28 cellular contexts compared by ENCODE assay signal in genomic region chr18:3103576-3103975, GRCh38.
DNase-seq lines count a peak whose midpoint lies in the region; ATAC-seq and TF ChIP-seq lines count a peak whose summit lies in the region.
"Had no signal": no experiment of that assay in that cellular context is flagged by ENCODE, and none has a peak within 500 bp of the region (broad histone marks: within the 10 kb centered on the region; RNA-seq: fewer than 3 reads in every experiment).

No MANE protein-coding gene starts in this region.

- ATAC-seq in HG02588 (IDR thresholded peaks at IDR 0.05; ENCODE audit: unreplicated experiment), result no peak
- ATAC-seq: activated naive CD4-positive, alpha-beta T cell treated with anti-CD3 and anti-CD28 coated beads, Interleukin-2, amount 50 U/mL, for 72 hours; gastrocnemius medialis; GM12878; left ventricle myocardium superior; T-cell had no signal

- 28% methylated on average over 2 of the region's 2 CpGs for WGBS in esophagus muscularis mucosa

- no peak overlapping the region for H3K4me3 ChIP-seq in esophagus muscularis mucosa
- H3K4me3 ChIP-seq: ascending aorta, dorsolateral prefrontal cortex, gastrocnemius medialis, GM12878, right lobe of liver had no signal

- peaks cover 7 to 18% (median 15%) of the 10 kb centered on the region in 4 donors for H3K4me1 ChIP-seq in esophagus muscularis mucosa
- H3K4me1 ChIP-seq: gastrocnemius medialis, parathyroid adenoma, right lobe of liver had no signal

- no peak for TF ChIP-seq CTCF in esophagus muscularis mucosa (IDR thresholded peaks at IDR 0.05)

- no peak for TF ChIP-seq EP300 in esophagus muscularis mucosa (IDR thresholded peaks at IDR 0.05)

- peak overlapping the region in 1 of 4 donors; percentile 15 for H3K27ac ChIP-seq in esophagus muscularis mucosa (replicated peaks in 1 of 4)
- H3K27ac ChIP-seq: ascending aorta, dorsolateral prefrontal cortex, parathyroid adenoma, right lobe of liver had no signal

- intact Hi-C loops in esophagus muscularis mucosa (cut with DNase I), result no loop called here
- intact Hi-C loops in posterior cingulate gyrus (cut with DNase I), result no loop called here

- H3K9me3 ChIP-seq in esophagus muscularis mucosa, result no peaks in the 10 kb centered on the region
- H3K9me3 ChIP-seq: ascending aorta, gastrocnemius medialis, right lobe of liver had no signal

- peak; percentile 73 for DNase-seq in DMS 273 (lab: John Stamatoyannopoulos, UW; ENCODE audit: unreplicated experiment)
- peak; percentile 23 for DNase-seq in NCI-H2171 treated with DMSO at 0.1 percent for 48 hours (lab: John Stamatoyannopoulos, UW)
- peak; percentile 31 for DNase-seq in esophagus muscularis mucosa (ENCODE audit: extremely low spot score)
- DNase-seq in myocyte (ENCODE audit: low read depth), result peak; percentile 8
- DNase-seq in posterior cingulate gyrus, result no peak
- no peak for DNase-seq in NCI-H146 treated with DMSO at 0.1 percent for 48 hours (lab: John Stamatoyannopoulos, UW; ENCODE audit: unreplicated experiment)
- DNase-seq: activated CD4-positive, alpha-beta T cell treated with anti-CD3 and anti-CD28 coated beads, Interleukin-2, amount 50 U/mL, for 48 hours; activated CD8-positive, alpha-beta memory T cell treated with anti-CD3 and anti-CD28 coated beads, Interleukin-2, amount 50 U/mL, for 48 hours; central memory CD4-positive, alpha-beta T cell; DND-41; dorsolateral prefrontal cortex; gastrocnemius medialis; hypothalamus; KG1; left ventricle myocardium superior; NCI-H1436; NCI-H748 treated with DMSO at 0.1 percent for 48 hours; OCI-M1; right lobe of liver; SHP77; stimulated activated CD4-positive, alpha-beta T cell treated with anti-CD3 and anti-CD28 coated beads, Interleukin-12 subunit alpha, Interleukin-12 subunit beta, amount 100 ng/mL, for 4 hours; stimulated activated naive CD4-positive, alpha-beta T cell treated with Interleukin-2 at 50 U/mL for 16 hours; T-cell had no signal

- no peaks in the 10 kb centered on the region for H3K27me3 ChIP-seq in esophagus muscularis mucosa
- H3K27me3 ChIP-seq: ascending aorta, gastrocnemius medialis, right lobe of liver had no signal

- H3K36me3 ChIP-seq in esophagus muscularis mucosa, result peaks cover 0 to 33% (median 17%) of the 10 kb centered on the region in 4 donors

- no peak for TF ChIP-seq POLR2A in esophagus muscularis mucosa (IDR thresholded peaks at IDR 0.05; ENCODE audit: low read depth)

Comparison
In these comparisons a context has a peak if more than half of its experiments do, and no peak if none do; other contexts are left out.
1. DNase-seq: peak in DMS 273 (single experiment), NCI-H2171 treated with DMSO at 0.1 percent for 48 hours (single experiment), esophagus muscularis mucosa (single experiment) and myocyte (single experiment); none in posterior cingulate gyrus (0 of 10) and NCI-H146 treated with DMSO at 0.1 percent for 48 hours (single experiment).